29 cellular contexts compared by ENCODE assay signal in genomic region chr5:100761192-100761591, GRCh38.
DNase-seq lines count a peak whose midpoint lies in the region; ATAC-seq, FAIRE-seq and TF ChIP-seq lines count a peak whose summit lies in the region.
"Had no signal": no experiment of that assay in that cellular context is flagged by ENCODE, and none has a peak within 500 bp of the region (broad histone marks: within the 10 kb centered on the region; RNA-seq: fewer than 3 reads in every experiment).

No MANE protein-coding gene starts in this region.

- no peaks in the 10 kb centered on the region for H3K4me1 Mint-ChIP-seq in activated naive CD4-positive, alpha-beta T cell treated with anti-CD3 and anti-CD28 coated beads for 36 hours (ENCODE audit: low read depth)
- H3K4me1 Mint-ChIP-seq: activated naive CD8-positive, alpha-beta T cell treated with anti-CD3 and anti-CD28 coated beads for 36 hours; stimulated activated naive CD8-positive, alpha-beta T cell treated with anti-CD3 and anti-CD28 coated beads, Interleukin-15, amount 100 ng/mL, for 72 hours had no signal

- in situ Hi-C loops in HepG2 (cut with HindIII; ENCODE audit: extremely low pct_ligation_motif_present, low pct_unique_long_range_greater_than_20kb) = no loop called here

- no peak overlapping the region for H3K27ac Mint-ChIP-seq in activated naive CD4-positive, alpha-beta T cell treated with anti-CD3 and anti-CD28 coated beads for 36 hours
- H3K27ac Mint-ChIP-seq: activated naive CD8-positive, alpha-beta T cell treated with anti-CD3 and anti-CD28 coated beads for 36 hours; stimulated activated naive CD8-positive, alpha-beta T cell treated with anti-CD3 and anti-CD28 coated beads, Interleukin-15, amount 100 ng/mL, for 72 hours had no signal

- no peak overlapping the region for H3K9ac ChIP-seq in HepG2 (ENCODE audit: insufficient read depth, low read depth, low read length)
- H3K9ac ChIP-seq: parathyroid adenoma had no signal

- ATAC-seq in HepG2 = no peak
- no peak for ATAC-seq in right lobe of liver
- ATAC-seq in foreskin keratinocyte = peak; percentile 65
- ATAC-seq: heart right ventricle; right cardiac atrium; stimulated activated naive CD8-positive, alpha-beta T cell treated with anti-CD3 and anti-CD28 coated beads, Interleukin-15, amount 100 ng/mL, for 72 hours had no signal

- intact Hi-C loops in HepG2 (cut with micrococcal nuclease; ENCODE audit: unreplicated experiment) (no loop called here), right lobe of liver (cut with DNase I) (no loop called here)
- intact Hi-C loops in activated naive CD4-positive, alpha-beta T cell treated with anti-CD3 and anti-CD28 coated beads for 36 hours (cut with micrococcal nuclease) = no loop called here

- BruUV-seq in HepG2 (replicated peaks; lab: Mats Ljungman, UMichigan) = no TSS peak

- DNase-seq in HepG2 (ENCODE audit: low spot score) (no peak), right lobe of liver (no peak), cardiac fibroblast (ENCODE audit: low read depth in 2 of 2) (peak; percentile 20 to 56), foreskin keratinocyte (peak in 1 of 2 donors; percentile 29)
- DNase-seq in activated naive CD4-positive, alpha-beta T cell treated with anti-CD3 and anti-CD28 coated beads, Interleukin-2, amount 50 U/mL, for 16 hours = no peak
- no peak for DNase-seq in activated naive CD4-positive, alpha-beta T cell treated with anti-CD3 and anti-CD28 coated beads for 36 hours
- DNase-seq in stimulated activated CD4-positive, alpha-beta T cell treated with anti-CD3 and anti-CD28 coated beads, Interleukin-2, amount 100 ng/mL, for 24 hours = no peak
- no peak for DNase-seq in stimulated activated CD4-positive, alpha-beta T cell treated with anti-CD3 and anti-CD28 coated beads, Interleukin-2, amount 100 ng/mL, for 48 hours
- DNase-seq: activated CD4-positive, alpha-beta T cell treated with anti-CD3 and anti-CD28 coated beads for 4 hours; activated naive CD8-positive, alpha-beta T cell treated with anti-CD3 and anti-CD28 coated beads for 36 hours; activated T-cell treated with anti-CD3 and anti-CD28 coated beads for 4 hours; BE2C; foreskin fibroblast; GF-D8; HCEC 1CT; heart right ventricle; KG1; kidney glomerular epithelial cell; NCI-H1436; NCI-H2107; NCI-H446; right cardiac atrium; stimulated activated naive CD8-positive, alpha-beta T cell treated with anti-CD3 and anti-CD28 coated beads, Interleukin-15, amount 100 ng/mL, for 72 hours; T-helper 2 cell; uterus had no signal

- CTCF ChIA-PET in HepG2 (lab: Yijun Ruan, JAX; ENCODE audit: low intra/inter-chr PET ratio, low total read pairs) = no interaction called here
- CTCF ChIA-PET in activated naive CD4-positive, alpha-beta T cell treated with anti-CD3 and anti-CD28 coated beads for 36 hours (lab: Charles Lee) = no interaction called here

- H3K9me3 Mint-ChIP-seq in activated naive CD4-positive, alpha-beta T cell treated with anti-CD3 and anti-CD28 coated beads for 36 hours = no peaks in the 10 kb centered on the region
- H3K9me3 Mint-ChIP-seq: activated naive CD8-positive, alpha-beta T cell treated with anti-CD3 and anti-CD28 coated beads for 36 hours; neural crest cell; stimulated activated naive CD8-positive, alpha-beta T cell treated with anti-CD3 and anti-CD28 coated beads, Interleukin-15, amount 100 ng/mL, for 72 hours had no signal

- H3K27me3 Mint-ChIP-seq in activated naive CD4-positive, alpha-beta T cell treated with anti-CD3 and anti-CD28 coated beads for 36 hours (ENCODE audit: low read depth) = no peaks in the 10 kb centered on the region
- H3K27me3 Mint-ChIP-seq: activated naive CD8-positive, alpha-beta T cell treated with anti-CD3 and anti-CD28 coated beads for 36 hours; stimulated activated naive CD8-positive, alpha-beta T cell treated with anti-CD3 and anti-CD28 coated beads, Interleukin-15, amount 100 ng/mL, for 72 hours had no signal

- no peaks in the 10 kb centered on the region for H4K20me1 ChIP-seq in HepG2 (ENCODE audit: insufficient read depth, low read length)

- H3K79me2 ChIP-seq in HepG2 (ENCODE audit: insufficient read depth, low read length) = no peaks in the 10 kb centered on the region
- H3K79me2 ChIP-seq: parathyroid adenoma had no signal

- TF ChIP-seq EP300 in HepG2 (IDR thresholded peaks at IDR 0.05; ENCODE audit: low read depth in 2 of 2, low read length in 2 of 2) (no peak), HepG2 (CRISPR knock-in tag; IDR thresholded peaks at IDR 0.05; ENCODE audit: borderline replicate concordance) (no peak)

- FAIRE-seq in HepG2 (lab: Jason Lieb, UNC) = no peak

- no peaks in the 10 kb centered on the region for H3K36me3 ChIP-seq in HepG2 (replicated peaks in 1 of 2; ENCODE audit: control insufficient read depth in 1 of 2, insufficient read depth in 2 of 2, low read length in 2 of 2)
- no peaks in the 10 kb centered on the region for H3K36me3 ChIP-seq in right lobe of liver
- H3K36me3 ChIP-seq: ascending aorta, BE2C, heart right ventricle, uterus had no signal

- TF ChIP-seq POLR2A in HepG2 (IDR thresholded peaks at IDR 0.05; ENCODE audit: insufficient read depth in 1 of 2, low read depth in 2 of 2, low read length in 2 of 2) = no peak
- no peak for TF ChIP-seq POLR2A in right lobe of liver (IDR thresholded peaks at IDR 0.05)

- H3K4me1 ChIP-seq in HepG2 (ENCODE audit: insufficient read depth, low read length) (no peaks in the 10 kb centered on the region), right lobe of liver (no peaks in the 10 kb centered on the region), foreskin keratinocyte (no peaks in the 10 kb centered on the region)
- H3K4me1 ChIP-seq: ascending aorta, parathyroid adenoma, uterus had no signal

- no peaks in the 10 kb centered on the region for H3K27me3 ChIP-seq in HepG2 (ENCODE audit: control insufficient read depth in 1 of 2, insufficient read depth in 2 of 2, low read length in 2 of 2)
- no peaks in the 10 kb centered on the region for H3K27me3 ChIP-seq in right lobe of liver
- no peaks in the 10 kb centered on the region for H3K27me3 ChIP-seq in foreskin keratinocyte
- H3K27me3 ChIP-seq: ascending aorta, BE2C, heart right ventricle, uterus had no signal

- no peak overlapping the region for H3K4me2 ChIP-seq in HepG2 (ENCODE audit: low read depth, low read length)

- no peak overlapping the region for H3K4me3 Mint-ChIP-seq in activated naive CD4-positive, alpha-beta T cell treated with anti-CD3 and anti-CD28 coated beads for 36 hours
- H3K4me3 Mint-ChIP-seq: activated naive CD8-positive, alpha-beta T cell treated with anti-CD3 and anti-CD28 coated beads for 36 hours; neural crest cell; stimulated activated naive CD8-positive, alpha-beta T cell treated with anti-CD3 and anti-CD28 coated beads, Interleukin-15, amount 100 ng/mL, for 72 hours had no signal

- H3K9me3 ChIP-seq in HepG2 (ENCODE audit: low read length) (no peaks in the 10 kb centered on the region), right lobe of liver (no peaks in the 10 kb centered on the region)
- H3K9me3 ChIP-seq: ascending aorta, BE2C, heart right ventricle, uterus had no signal

- no peaks in the 10 kb centered on the region for H3K36me3 Mint-ChIP-seq in activated naive CD4-positive, alpha-beta T cell treated with anti-CD3 and anti-CD28 coated beads for 36 hours (ENCODE audit: low read depth)
- H3K36me3 Mint-ChIP-seq: activated naive CD8-positive, alpha-beta T cell treated with anti-CD3 and anti-CD28 coated beads for 36 hours had no signal

- TF ChIP-seq CTCF in HepG2 (CRISPR knock-in tag; IDR thresholded peaks at IDR 0.05) = no peak
- TF ChIP-seq CTCF in right lobe of liver (IDR thresholded peaks at IDR 0.05) = no peak
- no peak for TF ChIP-seq CTCF in cardiac fibroblast (IDR thresholded peaks at IDR 0.05; ENCODE audit: low read depth, low read length)
- no peak for TF ChIP-seq CTCF in foreskin keratinocyte (conservative IDR thresholded peaks at IDR 0.05)

- H3K4me3 ChIP-seq in HepG2 (replicated peaks in 1 of 3; ENCODE audit: insufficient read depth in 1 of 3, low read depth in 2 of 3, low read length in 3 of 3) (no peak overlapping the region), right lobe of liver (no peak overlapping the region), cardiac fibroblast (replicated peaks in 1 of 2; ENCODE audit: low read depth in 2 of 2, low read length in 2 of 2) (no peak overlapping the region)
- H3K4me3 ChIP-seq: ascending aorta, heart right ventricle, lung, uterus had no signal

- TF ChIP-seq RAD21 in HepG2 (CRISPR knock-in tag; IDR thresholded peaks at IDR 0.05) = no peak

- H3K27ac ChIP-seq in HepG2 (ENCODE audit: extremely low read length, insufficient read depth, low read length) (no peak overlapping the region), right lobe of liver (no peak overlapping the region), foreskin keratinocyte (no peak overlapping the region)
- H3K27ac ChIP-seq: ascending aorta, heart right ventricle, parathyroid adenoma, uterus had no signal

- POLR2A ChIA-PET in HepG2 (lab: Yijun Ruan, JAX) = no interaction called here

- H2AFZ ChIP-seq in HepG2 (ENCODE audit: low read length) = no peak overlapping the region
- H2AFZ ChIP-seq: parathyroid adenoma had no signal

TF ChIP-seq in HepG2, 621 proteins besides CTCF, POLR2A, EP300 and RAD21:
- no peak for TF ChIP-seq ZNF749 (CRISPR knock-in tag; IDR thresholded peaks at IDR 0.05; ENCODE audit: borderline replicate concordance)
- TF ChIP-seq NFE2L2 (IDR thresholded peaks at IDR 0.05; ENCODE audit: low read length) = 0 out of 2 replicates have a peak, but pooled peaks have one; percentile 25
- no peak for TF ChIP-seq MED1 (CRISPR knock-in tag; IDR thresholded peaks at IDR 0.05)

Comparison
In these comparisons a context has a peak if more than half of its experiments do, and no peak if none do; other contexts are left out.
1. DNase-seq: peak in cardiac fibroblast (2 of 2); none in HepG2 (single experiment), right lobe of liver (0 of 3), activated naive CD4-positive, alpha-beta T cell treated with anti-CD3 and anti-CD28 coated beads, Interleukin-2, amount 50 U/mL, for 16 hours (single experiment), activated naive CD4-positive, alpha-beta T cell treated with anti-CD3 and anti-CD28 coated beads for 36 hours (single experiment), stimulated activated CD4-positive, alpha-beta T cell treated with anti-CD3 and anti-CD28 coated beads, Interleukin-2, amount 100 ng/mL, for 24 hours (0 of 2) and stimulated activated CD4-positive, alpha-beta T cell treated with anti-CD3 and anti-CD28 coated beads, Interleukin-2, amount 100 ng/mL, for 48 hours (0 of 2).